8 cellular contexts compared by ENCODE assay signal in genomic region chr17:80826955-80827645, GRCh38.
DNase-seq lines count a peak whose midpoint lies in the region; ATAC-seq and TF ChIP-seq lines count a peak whose summit lies in the region.

No MANE protein-coding gene starts in this region.

- H3K27me3 Mint-ChIP-seq in type B pancreatic cell, result no peaks in the 10 kb centered on the region

- H3K36me3 ChIP-seq in lower lobe of right lung, result peaks cover 36% of the 10 kb centered on the region

- H3K9me3 Mint-ChIP-seq in type B pancreatic cell, result no peaks in the 10 kb centered on the region

- H3K27ac Mint-ChIP-seq in type B pancreatic cell, result no peak overlapping the region

- H3K4me3 Mint-ChIP-seq in type B pancreatic cell, result no peak overlapping the region

- H3K27ac ChIP-seq in lower lobe of right lung, result no peak overlapping the region

- no peaks in the 10 kb centered on the region for H3K9me3 ChIP-seq in lower lobe of right lung

- H3K4me1 Mint-ChIP-seq in type B pancreatic cell (ENCODE audit: unreplicated experiment), result peaks cover 10% of the 10 kb centered on the region

- peaks cover 9% of the 10 kb centered on the region for H3K36me3 Mint-ChIP-seq in type B pancreatic cell

- no peak for TF ChIP-seq CTCF in lower lobe of right lung (IDR thresholded peaks at IDR 0.05)
- no peak for TF ChIP-seq CTCF in type B pancreatic cell (conservative IDR thresholded peaks at IDR 0.05)

- ATAC-seq in lower lobe of right lung (peak; percentile 24 to 53), HG02840 (IDR thresholded peaks at IDR 0.05; ENCODE audit: low FRiP score, unreplicated experiment) (no peak)

- intact Hi-C loops in lower lobe of right lung (cut with DNase I), result no loop called here

- no peak overlapping the region for H3K4me3 ChIP-seq in lower lobe of right lung

- peak; percentile 97 for DNase-seq in Daoy (ENCODE audit: low read depth)
- peak; percentile 45 for DNase-seq in NCI-H460 (ENCODE audit: extremely low read depth, low read depth)
- peak; percentile 85 for DNase-seq in cerebellar cortex (ENCODE audit: low spot score)
- DNase-seq in lower lobe of right lung, result no peak
- DNase-seq in type B pancreatic cell (ENCODE audit: extremely low spot score, unreplicated experiment), result no peak
- no peak for DNase-seq in NCI-H510A (lab: John Stamatoyannopoulos, UW)
- DNase-seq in NCI-H524 (lab: John Stamatoyannopoulos, UW), result no peak

- H3K4me1 ChIP-seq in lower lobe of right lung, result peaks cover 6% of the 10 kb centered on the region

- H3K27me3 ChIP-seq in lower lobe of right lung (ENCODE audit: low read depth), result no peaks in the 10 kb centered on the region

Comparison
In these comparisons a context has a peak if more than half of its experiments do, and no peak if none do; other contexts are left out.
1. DNase-seq: peak in Daoy (single experiment), NCI-H460 (single experiment) and cerebellar cortex (single experiment); none in lower lobe of right lung (single experiment), type B pancreatic cell (single experiment), NCI-H510A (single experiment) and NCI-H524 (0 of 2).